ENCODE assay signal across 8 cellular contexts in the genomic region with DNA sequence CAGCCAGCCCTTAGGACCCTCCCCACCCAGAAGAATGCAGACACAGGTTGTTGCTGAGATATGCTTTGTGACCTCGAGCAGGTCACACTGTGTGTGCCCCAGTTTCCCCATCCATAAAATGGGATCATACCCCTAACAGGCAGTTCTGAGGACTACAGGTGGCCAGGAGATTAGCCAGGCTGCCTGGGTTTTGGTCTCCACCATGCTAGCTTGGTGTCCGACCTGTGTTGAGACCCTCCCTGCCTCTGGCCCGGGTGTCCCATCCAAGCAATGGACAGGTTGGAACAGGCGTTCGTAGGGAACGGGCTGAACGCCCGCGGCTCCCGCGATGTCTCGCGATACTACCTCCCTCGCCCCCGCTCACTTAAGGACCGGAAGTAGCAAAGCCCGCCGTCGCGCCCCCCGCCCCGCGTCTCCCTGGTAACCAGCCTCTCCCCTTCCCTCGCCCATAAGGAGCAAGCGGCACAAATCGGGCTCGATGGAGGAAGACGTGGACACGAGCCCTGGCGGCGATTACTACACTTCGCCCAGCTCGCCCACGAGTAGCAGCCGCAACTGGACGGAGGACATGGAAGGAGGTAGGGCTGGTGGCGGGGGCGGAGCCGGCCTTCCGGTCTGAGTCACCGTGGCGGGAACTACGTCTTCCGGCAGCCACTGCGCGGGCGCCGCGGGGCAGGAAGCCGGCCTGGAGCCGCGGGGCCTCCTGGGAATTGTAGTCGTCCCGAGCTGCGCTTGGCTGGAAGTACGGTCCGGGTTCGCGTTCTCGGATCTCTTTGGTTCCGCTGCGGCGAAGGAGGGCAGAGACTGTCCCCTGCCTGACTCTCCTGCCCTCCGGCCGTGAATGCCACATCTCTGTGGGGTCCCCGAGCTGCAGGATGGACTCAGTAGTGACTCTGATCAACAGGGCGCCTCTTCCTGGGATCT. TPM values are rescaled to one million over a fixed set of nuclear protein-coding genes. Genes with fewer than 3 reads are reported as not detected.
DNase-seq lines count a peak whose midpoint lies in the region; ATAC-seq and TF ChIP-seq lines count a peak whose summit lies in the region.

No MANE protein-coding gene starts in this region.

- H3K27me3 Mint-ChIP-seq in neural crest cell (ENCODE audit: low read depth), result peaks cover 14% of the 10 kb centered on the region
- H3K27me3 Mint-ChIP-seq in stimulated activated naive CD8-positive, alpha-beta T cell treated with anti-CD3 and anti-CD28 coated beads, Interleukin-15, amount 100 ng/mL, for 72 hours, result no peaks in the 10 kb centered on the region

- H3K4me3 ChIP-seq in RWPE2 (ENCODE audit: severe bottlenecking), result peak overlapping the region; percentile 30
- peak overlapping the region; percentile 6 to 35 for H3K4me3 ChIP-seq in foreskin fibroblast (ENCODE audit: low read depth in 1 of 2, low read length in 2 of 2)

- TF ChIP-seq CTCF in RWPE2 (IDR thresholded peaks at IDR 0.05; ENCODE audit: poor library complexity, severe bottlenecking) (no peak), foreskin fibroblast (IDR thresholded peaks at IDR 0.05; ENCODE audit: low read depth, low read length) (no peak), neural crest cell (conservative IDR thresholded peaks at IDR 0.05) (no peak)

- H3K9me3 ChIP-seq in RWPE2 (ENCODE audit: severe bottlenecking), result no peaks in the 10 kb centered on the region

- peak overlapping the region; percentile 100 for H3K27ac Mint-ChIP-seq in neural crest cell (ENCODE audit: unreplicated experiment)
- peak overlapping the region; percentile 99 to 100 for H3K27ac Mint-ChIP-seq in stimulated activated naive CD8-positive, alpha-beta T cell treated with anti-CD3 and anti-CD28 coated beads, Interleukin-15, amount 100 ng/mL, for 72 hours

- peak overlapping the region; percentile 60 for H3K27ac ChIP-seq in RWPE2 (ENCODE audit: poor library complexity, severe bottlenecking)

- H3K4me1 ChIP-seq in RWPE2 (ENCODE audit: insufficient read depth, poor library complexity, severe bottlenecking), result no peaks in the 10 kb centered on the region

- peak overlapping the region; percentile 98 for H3K4me3 Mint-ChIP-seq in neural crest cell
- peak overlapping the region; percentile 88 to 98 for H3K4me3 Mint-ChIP-seq in stimulated activated naive CD8-positive, alpha-beta T cell treated with anti-CD3 and anti-CD28 coated beads, Interleukin-15, amount 100 ng/mL, for 72 hours

- no peaks in the 10 kb centered on the region for H3K27me3 ChIP-seq in RWPE2 (ENCODE audit: insufficient read depth, poor library complexity, severe bottlenecking)

- H3K4me1 Mint-ChIP-seq in neural crest cell, result peaks cover 12% of the 10 kb centered on the region
- H3K4me1 Mint-ChIP-seq in stimulated activated naive CD8-positive, alpha-beta T cell treated with anti-CD3 and anti-CD28 coated beads, Interleukin-15, amount 100 ng/mL, for 72 hours, result peaks cover 24% of the 10 kb centered on the region

- ATAC-seq in GM21737 (IDR thresholded peaks at IDR 0.05; ENCODE audit: unreplicated experiment) (peak; percentile 84), RWPE2 (ENCODE audit: low read depth) (peak; percentile 97)
- ATAC-seq in stimulated activated naive CD8-positive, alpha-beta T cell treated with anti-CD3 and anti-CD28 coated beads, Interleukin-15, amount 100 ng/mL, for 72 hours, result peak; percentile 96

- H3K36me3 ChIP-seq in RWPE2 (ENCODE audit: low read depth), result peaks cover 52% of the 10 kb centered on the region

- H3K9me3 Mint-ChIP-seq in neural crest cell, result no peaks in the 10 kb centered on the region
- peaks cover 0 to 13% of the 10 kb centered on the region in 2 donors for H3K9me3 Mint-ChIP-seq in stimulated activated naive CD8-positive, alpha-beta T cell treated with anti-CD3 and anti-CD28 coated beads, Interleukin-15, amount 100 ng/mL, for 72 hours

- DNase-seq in DMS53 treated with DMSO at 0.1 percent for 48 hours (lab: John Stamatoyannopoulos, UW; ENCODE audit: unreplicated experiment) (peak; percentile 77), Kasumi-1 (lab: John Stamatoyannopoulos, UW) (peak; percentile 85 to 89), RWPE2 (ENCODE audit: low spot score) (peak; percentile 94), foreskin fibroblast (peak; percentile 96 to 99), neural crest cell (ENCODE audit: low read depth, low spot score) (peak; percentile 94)
- peak; percentile 93 for DNase-seq in activated gamma-delta T cell treated with anti-CD3 and anti-CD28 coated beads, Interleukin-2, amount 50 U/mL, for 16 hours (ENCODE audit: low read depth)
- DNase-seq in stimulated activated naive CD8-positive, alpha-beta T cell treated with anti-CD3 and anti-CD28 coated beads, Interleukin-15, amount 100 ng/mL, for 72 hours, result peak; percentile 97 to 98

- H3K36me3 Mint-ChIP-seq in neural crest cell (ENCODE audit: low read depth), result no peaks in the 10 kb centered on the region

RNA-seq across cellular contexts. Expression of a gene that starts 45.4 kb away (rescaled TPM):
- total RNA-seq in neural crest cell, result not detected in 2 replicates

RNA-seq across cellular contexts. Expression of a gene that starts 48.3 kb away (rescaled TPM):
- not detected in 2 replicates for total RNA-seq in neural crest cell

Comparison
In these comparisons a context has a peak if more than half of its experiments do, and no peak if none do; other contexts are left out.
1. Peak in every context shown above with its lines: DNase-seq, ATAC-seq, H3K4me3 ChIP-seq and H3K27ac ChIP-seq.